Comparison of ENCODE assay signal across 8 cellular contexts in the genomic region with DNA sequence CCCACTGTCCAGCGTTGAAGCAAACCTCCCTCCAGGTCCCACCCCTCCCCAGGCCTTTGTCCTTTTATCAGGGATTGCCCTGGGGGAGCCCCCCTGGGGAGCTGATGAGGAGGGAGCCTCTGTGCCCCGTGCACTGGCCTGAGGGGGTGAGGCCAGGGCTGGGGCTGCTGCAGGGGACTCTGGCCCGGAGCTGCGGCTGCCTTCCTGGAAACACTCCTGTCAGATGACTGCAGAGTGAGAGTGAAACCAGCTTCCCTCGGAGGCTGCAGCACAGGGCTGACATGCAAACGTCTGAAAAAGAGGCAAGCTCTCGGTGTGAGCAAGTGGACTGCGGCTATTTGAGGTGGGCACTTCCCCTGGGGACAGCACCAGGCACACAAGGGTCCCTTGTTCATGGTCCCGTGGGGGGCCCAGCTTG. TPM values are rescaled to one million over a fixed set of nuclear protein-coding genes. Genes with fewer than 3 reads are reported as not detected.
A peak's percentile ranks its signal among the peaks of the same experiment; 100 is the strongest.
DNase-seq lines count a peak whose midpoint lies in the region; ATAC-seq, FAIRE-seq and TF ChIP-seq lines count a peak whose summit lies in the region.

No MANE protein-coding gene starts in this region.

- ATAC-seq in GM18498 (IDR thresholded peaks at IDR 0.05; ENCODE audit: unreplicated experiment) (no peak), HG03342 (IDR thresholded peaks at IDR 0.05; ENCODE audit: unreplicated experiment) (no peak)

- intact Hi-C loops in mammary epithelial cell (cut with micrococcal nuclease) (loop anchor here (1.0 kb wide), 1 partner anchor 62 kb away; no protein-coding TSS in a partner anchor), kidney (cut with DNase I) (no loop called here)

- WGBS in mammary epithelial cell (ENCODE audit: low coverage, missing lambda C conversion rate): 33% methylated on average over 7 of the region's 9 CpGs

- no peak for FAIRE-seq in kidney (lab: Jason Lieb, UNC)

- CTCF ChIA-PET in RWPE1 (lab: Yijun Ruan, JAX): interaction anchor here (0.6 to 1.7 kb wide), 7 partner anchors 20 to 628 kb away, joined by 3 to 7 read pairs (median 3); partner anchors contain the start of genes AJM1 and FBXW5
- CTCF ChIA-PET in mammary epithelial cell (lab: Charles Lee; ENCODE audit: low non-redundant PET): no interaction called here

- H3K36me3 ChIP-seq in mammary epithelial cell (ENCODE audit: insufficient read depth, low read length) (no peaks in the 10 kb centered on the region), kidney (ENCODE audit: control insufficient read depth in 1 of 2, insufficient read depth in 2 of 2, low read length in 2 of 2) (no peaks in the 10 kb centered on the region)

- peak overlapping the region; percentile 74 for H3K4me2 ChIP-seq in mammary epithelial cell (ENCODE audit: insufficient read depth, low read depth, low read length)

- H3K27me3 ChIP-seq in mammary epithelial cell (ENCODE audit: insufficient read depth, low read length): no peaks in the 10 kb centered on the region

- H3K27ac ChIP-seq in RWPE1 (peak overlapping the region; percentile 85), mammary epithelial cell (ENCODE audit: insufficient read depth, low read depth, low read length) (no peak overlapping the region), kidney (ENCODE audit: low read depth in 2 of 2, low read length in 2 of 2) (peak overlapping the region in 1 of 2 donors; percentile 22)

- peaks cover 34% of the 10 kb centered on the region for H3K4me1 ChIP-seq in mammary epithelial cell (ENCODE audit: insufficient read depth, low read length)
- H3K4me1 ChIP-seq in kidney (ENCODE audit: control insufficient read depth in 1 of 2, insufficient read depth in 1 of 2, low read depth in 1 of 2, low read length in 2 of 2): peaks cover 0 to 2% of the 10 kb centered on the region in 2 donors

- in situ Hi-C loops in mammary epithelial cell (cut with MboI; ENCODE audit: low sequenced_read_pairs in 2 of 2): no loop called here

- no TSS peak for BruUV-seq in mammary epithelial cell (replicated peaks; lab: Mats Ljungman, UMichigan)

- dilution Hi-C loops in mammary epithelial cell (cut with HindIII; ENCODE audit: low sequenced_read_pairs): no loop called here

- H3K9me3 ChIP-seq in mammary epithelial cell (replicated peaks; ENCODE audit: insufficient read depth, low read length) (no peaks in the 10 kb centered on the region), kidney (ENCODE audit: control insufficient read depth in 1 of 2, low read length in 2 of 2) (no peaks in the 10 kb centered on the region)

- H4K20me1 ChIP-seq in mammary epithelial cell (ENCODE audit: insufficient read depth, low read length): no peaks in the 10 kb centered on the region

- no peak for TF ChIP-seq CTCF in RWPE1 (conservative IDR thresholded peaks at IDR 0.05; ENCODE audit: low read depth)
- no peak for TF ChIP-seq CTCF in mammary epithelial cell (conservative IDR thresholded peaks at IDR 0.05 in 1 of 2, IDR thresholded peaks at IDR 0.05 in 1 of 2; ENCODE audit: extremely low read depth in 1 of 2, insufficient read depth in 1 of 2, low read depth in 1 of 2, low read length in 2 of 2)
- no peak for TF ChIP-seq CTCF in kidney (IDR thresholded peaks at IDR 0.05; ENCODE audit: borderline replicate concordance, extremely low read depth, insufficient read depth)

- H3K79me2 ChIP-seq in mammary epithelial cell (ENCODE audit: insufficient read depth, low read length): peaks cover 9% of the 10 kb centered on the region

- H2AFZ ChIP-seq in mammary epithelial cell (ENCODE audit: low read depth, low read length): peak overlapping the region; percentile 67

- H3K9ac ChIP-seq in mammary epithelial cell (ENCODE audit: insufficient read depth, low read length) (no peak overlapping the region), kidney (ENCODE audit: low read length in 2 of 2) (no peak overlapping the region)

- H3K4me3 ChIP-seq in mammary epithelial cell (replicated peaks in 1 of 3; ENCODE audit: insufficient read depth in 1 of 3, low read depth in 2 of 3, low read length in 3 of 3): no peak overlapping the region
- H3K4me3 ChIP-seq in kidney (ENCODE audit: low read length in 2 of 2): no peak overlapping the region

- POLR2A ChIA-PET in RWPE1 (lab: Yijun Ruan, JAX; ENCODE audit: low non-redundant PET): interaction anchor here (0.6 to 1.4 kb wide), 2 partner anchors 16 to 37 kb away, joined by 4 to 7 read pairs; partner anchors contain the start of gene EDF1

- DNase-seq in GM19240 (ENCODE audit: insufficient read length, low spot score) (peak; percentile 83), RWPE1 (ENCODE audit: low spot score) (no peak), mammary epithelial cell (peak; percentile 19), renal cortical epithelial cell (ENCODE audit: low read depth) (peak; percentile 18), HCEC 1CT (no peak), kidney (no peak)

RNA-seq across cellular contexts. Expression of gene TRAF2, which starts 4.6 kb away (rescaled TPM):
- total RNA-seq in mammary epithelial cell: 10 to 100 TPM in 1 of 2 donors, 1 to 10 TPM in 1; 8.3 to 27.8 TPM
- polyA plus RNA-seq in mammary epithelial cell: 18.4 TPM
- polyA minus RNA-seq in mammary epithelial cell: 24.0 TPM
- total RNA-seq in renal cortical epithelial cell: 16.3 and 21.9 TPM in 2 replicates
- total RNA-seq in kidney: 16.9 TPM
- polyA plus RNA-seq in kidney (ENCODE audit: insufficient read depth, low read depth, low replicate concordance): 11.4 TPM

RNA-seq across cellular contexts. Expression of gene EDF1, which starts 15.6 kb away (rescaled TPM):
- 100 to 1,000 TPM; 146 to 357 TPM for total RNA-seq in mammary epithelial cell
- 322 TPM for polyA plus RNA-seq in mammary epithelial cell
- 138 TPM for polyA minus RNA-seq in mammary epithelial cell
- 372 and 398 TPM in 2 replicates for total RNA-seq in renal cortical epithelial cell
- 316 TPM for total RNA-seq in kidney
- polyA plus RNA-seq in kidney (ENCODE audit: insufficient read depth, low read depth, low replicate concordance): 888 TPM

RNA-seq across cellular contexts. Expression of gene MAMDC4, which starts 29.6 kb away (rescaled TPM):
- total RNA-seq in mammary epithelial cell: 1 to 10 TPM in 1 of 2 donors, under 1 TPM in 1; 0.83 to 8.8 TPM
- 2.4 TPM for polyA plus RNA-seq in mammary epithelial cell
- polyA minus RNA-seq in mammary epithelial cell: not detected
- 0.87 and 6.8 TPM in 2 replicates for total RNA-seq in renal cortical epithelial cell
- total RNA-seq in kidney: 8.1 TPM
- 5.8 TPM for polyA plus RNA-seq in kidney (ENCODE audit: insufficient read depth, low read depth, low replicate concordance)

RNA-seq across cellular contexts. Expression of gene PHPT1, which starts 32.5 kb away (rescaled TPM):
- total RNA-seq in mammary epithelial cell (100 to 1,000 TPM in 1 of 2 donors, 10 to 100 TPM in 1; 55.3 to 143 TPM), renal cortical epithelial cell (81.7 and 82.1 TPM in 2 replicates), kidney (108 TPM)
- polyA plus RNA-seq in mammary epithelial cell (209 TPM), kidney (ENCODE audit: insufficient read depth, low read depth, low replicate concordance) (283 TPM)
- 20.8 TPM for polyA minus RNA-seq in mammary epithelial cell

RNA-seq across cellular contexts. Expression of gene AJM1, which starts 39.4 kb away (rescaled TPM):
- 1 to 10 TPM; 1.2 to 2.9 TPM for total RNA-seq in mammary epithelial cell
- 0.40 TPM for polyA plus RNA-seq in mammary epithelial cell
- polyA minus RNA-seq in mammary epithelial cell: not detected
- total RNA-seq in renal cortical epithelial cell: 0.35 and 1.8 TPM in 2 replicates
- 5.3 TPM for total RNA-seq in kidney
- 2.5 TPM for polyA plus RNA-seq in kidney (ENCODE audit: insufficient read depth, low read depth, low replicate concordance)

Comparison
In these comparisons a context has a peak if more than half of its experiments do, and no peak if none do; other contexts are left out.
1. DNase-seq: peak in GM19240 (single experiment), mammary epithelial cell (single experiment) and renal cortical epithelial cell (single experiment); none in RWPE1 (single experiment), HCEC 1CT (single experiment) and kidney (single experiment).